In the genomic region with DNA sequence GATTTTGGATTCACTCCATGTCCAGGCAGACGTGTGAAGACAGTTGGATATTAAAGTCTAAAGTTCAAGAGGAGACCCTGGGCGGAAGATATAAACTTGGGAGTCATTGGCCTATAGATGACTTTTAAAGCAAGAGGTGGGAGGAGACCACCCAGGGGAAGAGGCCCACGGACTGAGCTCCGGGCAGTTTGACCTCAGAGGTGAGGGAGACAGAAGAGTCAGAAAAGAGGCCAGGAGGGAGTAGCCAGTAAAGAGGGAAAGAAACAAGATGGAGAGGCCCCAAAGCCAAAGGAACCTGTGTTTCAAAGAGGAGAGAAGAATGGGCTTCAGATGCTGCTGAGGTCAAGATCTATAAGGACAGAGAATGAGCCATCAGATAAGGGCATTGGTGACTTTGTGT, we compare ENCODE assay signal across 1 cellular context.
TF ChIP-seq lines count a peak whose summit lies in the region.

No MANE protein-coding gene starts in this region.

TF ChIP-seq in H1, 55 proteins besides CTCF, POLR2A, EP300 and RAD21:
- TF ChIP-seq YY1 (IDR thresholded peaks at IDR 0.05; ENCODE audit: low read depth, low read length) = no peak
- TF ChIP-seq BACH1 (IDR thresholded peaks at IDR 0.05; ENCODE audit: low read length) = no peak
- TF ChIP-seq FOSL1 (IDR thresholded peaks at IDR 0.05; ENCODE audit: insufficient read depth, low read depth, low read length) = no peak
- no peak for TF ChIP-seq TAF1 (IDR thresholded peaks at IDR 0.05; ENCODE audit: low read depth, low read length)
- TF ChIP-seq TBP (IDR thresholded peaks at IDR 0.05; ENCODE audit: low read depth, low read length) = no peak
TF ChIP-seq in H1: peak in this region for 0.
